Comparison of ENCODE assay signal across 17 cellular contexts in genomic region chr20:34345426-34345757, GRCh38. TPM values are rescaled to one million over a fixed set of nuclear protein-coding genes. Genes with fewer than 3 reads are reported as not detected.
DNase-seq lines count a peak whose midpoint lies in the region; ATAC-seq and TF ChIP-seq lines count a peak whose summit lies in the region.
"Had no signal": no experiment of that assay in that cellular context is flagged by ENCODE, and none has a peak within 500 bp of the region (broad histone marks: within the 10 kb centered on the region; RNA-seq: fewer than 3 reads in every experiment).

No MANE protein-coding gene starts in this region.

- no peak overlapping the region for H3K9ac ChIP-seq in GM23248
- H3K9ac ChIP-seq: BLaER1 had no signal

- 0 out of 2 replicates have a peak, but pooled peaks cover 4% of the 10 kb centered on the region for H3F3A ChIP-seq in GM23248 (ENCODE audit: insufficient read depth)

- no peaks in the 10 kb centered on the region for H3K9me3 ChIP-seq in mucosa of descending colon
- H3K9me3 ChIP-seq in GM23248 (ENCODE audit: low read depth): no peaks in the 10 kb centered on the region
- H3K9me3 ChIP-seq in SJCRH30 (replicated peaks): no peaks in the 10 kb centered on the region
- H3K9me3 ChIP-seq: BLaER1 had no signal

- no peak overlapping the region for H3K27ac ChIP-seq in GM23248
- no peak overlapping the region for H3K27ac ChIP-seq in SJCRH30
- H3K27ac ChIP-seq: BLaER1, HL-60 had no signal

- no peak overlapping the region for H3K4me2 ChIP-seq in GM23248 (ENCODE audit: unreplicated experiment)
- H3K4me2 ChIP-seq: BLaER1 had no signal

- in situ Hi-C loops in GM23248 (cut with MboI): no loop called here

- no peaks in the 10 kb centered on the region for H3K36me3 ChIP-seq in H7 (replicated peaks; ENCODE audit: control insufficient read depth, insufficient read depth, low read length)
- no peaks in the 10 kb centered on the region for H3K36me3 ChIP-seq in mucosa of descending colon (ENCODE audit: low read depth)
- H3K36me3 ChIP-seq in GM23248 (ENCODE audit: low read depth): no peaks in the 10 kb centered on the region
- no peaks in the 10 kb centered on the region for H3K36me3 ChIP-seq in SJCRH30
- H3K36me3 ChIP-seq: BLaER1 had no signal

- ATAC-seq in mucosa of descending colon (peak; percentile 29), GM19023 (IDR thresholded peaks at IDR 0.05; ENCODE audit: unreplicated experiment) (no peak)
- ATAC-seq: HCT116 had no signal

- intact Hi-C loops in mucosa of descending colon (cut with DNase I, micrococcal nuclease): no loop called here

- no peak for TF ChIP-seq CTCF in mucosa of descending colon (IDR thresholded peaks at IDR 0.05)

- H3K27me3 ChIP-seq in H7 (ENCODE audit: control insufficient read depth, insufficient read depth, low read length) (no peaks in the 10 kb centered on the region), GM23248 (replicated peaks; ENCODE audit: insufficient read depth) (no peaks in the 10 kb centered on the region), SJCRH30 (no peaks in the 10 kb centered on the region)
- H3K27me3 ChIP-seq: BLaER1 had no signal

- H3K4me3 ChIP-seq in H7 (ENCODE audit: insufficient read depth, low read depth, low read length): no peak overlapping the region
- no peak overlapping the region for H3K4me3 ChIP-seq in mucosa of descending colon
- no peak overlapping the region for H3K4me3 ChIP-seq in GM23248
- H3K4me3 ChIP-seq in SJCRH30: no peak overlapping the region
- H3K4me3 ChIP-seq: BLaER1 had no signal

- DNase-seq in COLO668 (lab: John Stamatoyannopoulos, UW; ENCODE audit: unreplicated experiment) (peak; percentile 14), H7 (peak; percentile 51), NCI-H69 (lab: John Stamatoyannopoulos, UW) (peak; percentile 71), mucosa of descending colon (no peak), NCI-H510A treated with DMSO at 0.1 percent for 48 hours (lab: John Stamatoyannopoulos, UW) (no peak), GM23248 (no peak), SJCRH30 (no peak)
- DNase-seq: 8988T; CD4-positive, alpha-beta memory T cell; DMS79 treated with DMSO at 0.1 percent for 48 hours; GF-D8; HFFc6; KBM-7 had no signal

- H3K4me1 ChIP-seq in mucosa of descending colon (ENCODE audit: low read depth) (peaks cover 8% of the 10 kb centered on the region), GM23248 (ENCODE audit: insufficient read depth) (peaks cover 9% of the 10 kb centered on the region), SJCRH30 (peaks cover 10% of the 10 kb centered on the region)

- WGBS in GM23248 (ENCODE audit: low coverage in 1 of 2, low lambda C conversion rate in 2 of 2, missing lambda C conversion rate in 2 of 2), 2 experiments: 83 to 87% methylated on average over 7 of the region's 7 CpGs

- no peak overlapping the region for H2AFZ ChIP-seq in GM23248

- no peaks in the 10 kb centered on the region for H3K79me2 ChIP-seq in GM23248 (ENCODE audit: insufficient read depth)

- H4K20me1 ChIP-seq in GM23248 (ENCODE audit: insufficient read depth): no peaks in the 10 kb centered on the region
- H4K20me1 ChIP-seq: BLaER1 had no signal

- H3K9me2 ChIP-seq in GM23248 (ENCODE audit: insufficient read depth): no peaks in the 10 kb centered on the region

RNA-seq across cellular contexts. Expression of gene ITCH, which starts 17.7 kb away (rescaled TPM):
- total RNA-seq in H7 (2014; rRNA removed; shearing (Covaris generic)): 27.5 and 43.5 TPM in 2 replicates
- total RNA-seq in mucosa of descending colon: 10 to 100 TPM; 60.0 to 81.0 (median 75.0) TPM
- 47.7 and 50.0 TPM in 2 replicates for total RNA-seq in GM23248 (2014; rRNA removed; shearing (Covaris generic))
- polyA plus RNA-seq in GM23248 (2016; fragmentation: Nextera tagmentation; extraction: Ambion mirVana): 28.5 and 31.0 TPM in 2 replicates
- total RNA-seq in SJCRH30 (2014; rRNA removed; shearing (Covaris generic)): 89.5 and 91.1 TPM in 2 replicates

RNA-seq across cellular contexts. Expression of gene AHCY, which starts 42.2 kb away (rescaled TPM):
- total RNA-seq in H7 (2014; rRNA removed; shearing (Covaris generic)): 331 and 361 TPM in 2 replicates
- total RNA-seq in mucosa of descending colon: 10 to 100 TPM; 71.5 to 98.6 (median 74.3) TPM
- 82.6 and 115 TPM in 2 replicates for total RNA-seq in GM23248 (2014; rRNA removed; shearing (Covaris generic))
- 53.7 and 53.8 TPM in 2 replicates for polyA plus RNA-seq in GM23248 (2016; fragmentation: Nextera tagmentation; extraction: Ambion mirVana)
- 240 and 251 TPM in 2 replicates for total RNA-seq in SJCRH30 (2014; rRNA removed; shearing (Covaris generic))

Comparison
In these comparisons a context has a peak if more than half of its experiments do, and no peak if none do; other contexts are left out.
1. DNase-seq: peak in COLO668 (single experiment), H7 (single experiment) and NCI-H69 (single experiment); none in mucosa of descending colon (0 of 3), NCI-H510A treated with DMSO at 0.1 percent for 48 hours (single experiment), GM23248 (single experiment) and SJCRH30 (0 of 2).